1 cellular context compared by ENCODE assay signal in the genomic region with DNA sequence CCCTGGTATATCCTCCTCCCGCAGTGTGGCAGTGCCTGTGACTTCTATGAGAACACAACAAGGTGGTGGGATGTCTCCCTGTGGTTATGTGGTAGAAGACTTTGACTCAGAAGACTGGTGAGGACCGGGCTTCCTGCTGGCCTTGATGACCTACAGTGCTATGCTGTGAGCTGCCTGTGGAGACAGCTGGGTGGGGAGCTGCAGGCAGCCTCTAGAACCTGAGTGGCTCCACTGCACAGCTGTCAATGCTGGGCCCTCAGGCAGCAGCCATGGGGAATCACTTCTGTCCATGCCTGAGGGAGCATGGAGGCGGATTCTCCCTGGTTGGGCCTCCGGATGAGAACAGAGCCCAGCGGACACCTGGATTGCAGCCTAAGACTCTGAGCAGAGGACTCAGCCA.
TF ChIP-seq lines count a peak whose summit lies in the region.

No MANE protein-coding gene starts in this region.

TF ChIP-seq in IMR-90, 13 proteins besides CTCF, POLR2A, EP300 and RAD21:
- TF ChIP-seq RFX5 (IDR thresholded peaks at IDR 0.05; ENCODE audit: low read depth, low read length) (no peak), MXI1 (IDR thresholded peaks at IDR 0.05; ENCODE audit: borderline replicate concordance, low read depth, low read length) (no peak), NFE2L2 (IDR thresholded peaks at IDR 0.05; ENCODE audit: low read depth, low read length) (no peak), BHLHE40 (IDR thresholded peaks at IDR 0.05; ENCODE audit: low read depth, low read length) (no peak), CEBPB (IDR thresholded peaks at IDR 0.05; ENCODE audit: low read depth, low read length) (no peak), MAFK (IDR thresholded peaks at IDR 0.05; ENCODE audit: low read depth, low read length) (no peak), FOS (IDR thresholded peaks at IDR 0.05; ENCODE audit: low read depth, low read length) (no peak), MAZ (IDR thresholded peaks at IDR 0.05; ENCODE audit: borderline replicate concordance, low read depth, low read length) (no peak), CHD1 (IDR thresholded peaks at IDR 0.05; ENCODE audit: low read depth, low read length) (no peak), RCOR1 (IDR thresholded peaks at IDR 0.05; ENCODE audit: insufficient replicate concordance, low read length) (no peak)
- TF ChIP-seq, protein P1, sequence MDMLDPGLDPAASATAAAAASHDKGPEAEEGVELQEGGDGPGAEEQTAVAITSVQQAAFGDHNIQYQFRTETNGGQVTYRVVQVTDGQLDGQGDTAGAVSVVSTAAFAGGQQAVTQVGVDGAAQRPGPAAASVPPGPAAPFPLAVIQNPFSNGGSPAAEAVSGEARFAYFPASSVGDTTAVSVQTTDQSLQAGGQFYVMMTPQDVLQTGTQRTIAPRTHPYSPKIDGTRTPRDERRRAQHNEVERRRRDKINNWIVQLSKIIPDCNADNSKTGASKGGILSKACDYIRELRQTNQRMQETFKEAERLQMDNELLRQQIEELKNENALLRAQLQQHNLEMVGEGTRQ (IDR thresholded peaks at IDR 0.05; ENCODE audit: low read depth, low read length), result no peak
- TF ChIP-seq, protein P2, sequence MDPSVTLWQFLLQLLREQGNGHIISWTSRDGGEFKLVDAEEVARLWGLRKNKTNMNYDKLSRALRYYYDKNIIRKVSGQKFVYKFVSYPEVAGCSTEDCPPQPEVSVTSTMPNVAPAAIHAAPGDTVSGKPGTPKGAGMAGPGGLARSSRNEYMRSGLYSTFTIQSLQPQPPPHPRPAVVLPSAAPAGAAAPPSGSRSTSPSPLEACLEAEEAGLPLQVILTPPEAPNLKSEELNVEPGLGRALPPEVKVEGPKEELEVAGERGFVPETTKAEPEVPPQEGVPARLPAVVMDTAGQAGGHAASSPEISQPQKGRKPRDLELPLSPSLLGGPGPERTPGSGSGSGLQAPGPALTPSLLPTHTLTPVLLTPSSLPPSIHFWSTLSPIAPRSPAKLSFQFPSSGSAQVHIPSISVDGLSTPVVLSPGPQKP (IDR thresholded peaks at IDR 0.05; ENCODE audit: borderline replicate concordance, low read depth, low read length), result no peak
